2 cellular contexts compared by ENCODE assay signal in genomic region chr19:53538378-53539109, GRCh38.
TF ChIP-seq lines count a peak whose summit lies in the region.

No MANE protein-coding gene starts in this region.

TF ChIP-seq in A549, 52 proteins besides CTCF, POLR2A, EP300 and RAD21 (continued from another document):
- no peak for TF ChIP-seq REST (IDR thresholded peaks at IDR 0.05)
- no peak for TF ChIP-seq ZNF302 (CRISPR knock-in tag; IDR thresholded peaks at IDR 0.05)
- TF ChIP-seq E2F6 (IDR thresholded peaks at IDR 0.05; ENCODE audit: borderline replicate concordance, low read depth), result no peak
- no peak for TF ChIP-seq PHF8 (IDR thresholded peaks at IDR 0.05; ENCODE audit: borderline replicate concordance, low read depth)

TF ChIP-seq in GM23338, 12 proteins besides CTCF, POLR2A, EP300 and RAD21 (continued from another document):
- TF ChIP-seq ZNF462 (CRISPR knock-in tag; IDR thresholded peaks at IDR 0.05), result no peak
- TF ChIP-seq EZH2phosphoT487 (IDR thresholded peaks at IDR 0.05; ENCODE audit: unreplicated experiment), result no peak
- TF ChIP-seq ETS1 (IDR thresholded peaks at IDR 0.05), result no peak
- TF ChIP-seq REST (IDR thresholded peaks at IDR 0.05; ENCODE audit: unreplicated experiment), result no peak
- no peak for TF ChIP-seq CREB1 (CRISPR knock-in tag; IDR thresholded peaks at IDR 0.05; ENCODE audit: low read depth)
- no peak for TF ChIP-seq JUNB (IDR thresholded peaks at IDR 0.05; ENCODE audit: unreplicated experiment)
TF ChIP-seq in GM23338: peak in this region for 0.
